8 cellular contexts compared by ENCODE assay signal in genomic region chr3:53255775-53256703, GRCh38. TPM values are rescaled to one million over a fixed set of nuclear protein-coding genes. Genes with fewer than 3 reads are reported as not detected.
DNase-seq lines count a peak whose midpoint lies in the region; ATAC-seq and TF ChIP-seq lines count a peak whose summit lies in the region.

TSS of gene TKT (minus strand) at chr3:53256022. CDS start at chr3:53255942, 80 bp downstream.

- TF ChIP-seq CTCF in right lobe of liver (IDR thresholded peaks at IDR 0.05) = no peak

- peak; percentile 99 for DNase-seq in AG08396 (ENCODE audit: low spot score)
- peak; percentile 26 to 93 for DNase-seq in NCI-H526 (lab: John Stamatoyannopoulos, UW)
- peak; percentile 69 to 72 for DNase-seq in activated CD4-positive, alpha-beta T cell treated with anti-CD3 and anti-CD28 coated beads, Interleukin-2, amount 50 U/mL, for 4 hours
- peak; percentile 51 to 91 for DNase-seq in dermis microvascular lymphatic vessel endothelial cell (ENCODE audit: low read depth in 2 of 2)
- peak; percentile 91 to 93 (median 93) for DNase-seq in right lobe of liver
- peak; percentile 80 for DNase-seq in stimulated activated CD4-positive, alpha-beta T cell treated with anti-CD3 and anti-CD28 coated beads, Interleukin-4, amount 100 ng/mL, for 24 hours

- H3K9me3 ChIP-seq in right lobe of liver = no peaks in the 10 kb centered on the region

- ATAC-seq in GM18873 (IDR thresholded peaks at IDR 0.05; ENCODE audit: low FRiP score, unreplicated experiment) (peak; percentile 37), HG03135 (IDR thresholded peaks at IDR 0.05; ENCODE audit: unreplicated experiment) (peak; percentile 47), right lobe of liver (peak; percentile 85 to 92 (median 86))

- no peaks in the 10 kb centered on the region for H3K36me3 ChIP-seq in right lobe of liver

- intact Hi-C loops in right lobe of liver (cut with DNase I) = no loop called here

- peak within 1 kb of the TSS; percentile 76 to 98 (median 86) for H3K4me3 ChIP-seq in right lobe of liver

- H3K27me3 ChIP-seq in right lobe of liver = no peaks in the 10 kb centered on the region

- peak; percentile 79 for TF ChIP-seq POLR2A in right lobe of liver (IDR thresholded peaks at IDR 0.05)

- H3K4me1 ChIP-seq in right lobe of liver = peaks cover 0 to 40% (median 10%) of the 10 kb centered on the region in 4 donors

- peak within 1 kb of the TSS; percentile 58 to 84 (median 83) for H3K27ac ChIP-seq in right lobe of liver

- 26% methylated on average over 11 of the region's 66 CpGs for WGBS in right lobe of liver (ENCODE audit: insufficient coverage, low coverage, low lambda C conversion rate, missing lambda C conversion rate)

RNA-seq across cellular contexts. Expression of gene TKT, which starts in this region (rescaled TPM):
- 238 and 315 TPM in 2 replicates for total RNA-seq in dermis microvascular lymphatic vessel endothelial cell
- total RNA-seq in right lobe of liver = 100 to 1,000 TPM in 5 of 6 experiments, 10 to 100 TPM in 1; 98.9 to 257 (median 146) TPM

Comparison
In these comparisons a context has a peak if more than half of its experiments do, and no peak if none do; other contexts are left out.
1. Peak in every context shown above with its lines: DNase-seq, ATAC-seq, H3K4me3 ChIP-seq and H3K27ac ChIP-seq.